11 cellular contexts compared by ENCODE assay signal in the genomic region with DNA sequence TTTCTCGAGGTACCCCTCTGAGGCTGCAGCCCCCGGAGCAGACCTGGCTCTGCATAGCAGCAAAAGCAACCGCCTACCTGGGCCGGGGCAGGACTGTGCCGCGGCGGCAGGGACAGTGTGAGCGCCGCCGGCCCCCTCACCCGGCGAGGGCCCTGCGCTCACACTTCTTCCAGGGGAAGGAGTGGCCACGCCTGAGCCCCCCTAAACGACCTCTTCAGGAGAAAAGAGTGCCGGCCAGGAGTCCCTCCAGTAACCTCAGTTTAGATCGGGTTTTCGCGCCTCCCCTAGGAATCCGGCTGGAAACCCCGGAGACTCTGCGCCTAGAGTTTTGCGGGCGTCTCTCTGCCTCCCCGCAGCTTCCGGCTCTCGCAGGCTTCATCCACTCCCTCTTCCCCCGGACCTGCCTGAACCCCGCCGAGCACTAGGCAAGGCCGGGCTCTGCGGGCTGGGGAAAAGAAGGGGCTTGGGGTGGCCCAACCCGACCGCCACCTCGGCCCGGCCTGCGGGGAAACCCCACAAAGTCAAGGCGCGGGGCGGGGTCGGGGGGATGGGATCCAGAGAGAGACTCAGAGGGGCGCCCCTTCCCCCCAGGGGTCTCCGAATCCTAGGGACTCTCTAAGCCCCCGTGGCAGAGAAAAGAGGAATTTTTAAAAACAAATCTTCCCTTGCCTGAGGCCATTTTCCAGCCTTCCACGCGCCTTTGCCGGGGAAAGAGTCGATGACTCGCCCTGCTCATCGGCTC. TPM values are rescaled to one million over a fixed set of nuclear protein-coding genes. Genes with fewer than 3 reads are reported as not detected.
DNase-seq lines count a peak whose midpoint lies in the region; ATAC-seq lines count a peak whose summit lies in the region.
"Had no signal": no experiment of that assay in that cellular context is flagged by ENCODE, and none has a peak within 500 bp of the region (broad histone marks: within the 10 kb centered on the region; RNA-seq: fewer than 3 reads in every experiment).

No MANE protein-coding gene starts in this region.

- H3K9me3 ChIP-seq in neuron (ENCODE audit: low read length) (no peaks in the 10 kb centered on the region), Karpas-422 (ENCODE audit: low read length) (no peaks in the 10 kb centered on the region)
- H3K9me3 ChIP-seq: ovary had no signal

- H3K27ac ChIP-seq in Karpas-422 (ENCODE audit: low read length), result no peak overlapping the region
- H3K27ac ChIP-seq: ovary, SK-N-MC had no signal

- no peaks in the 10 kb centered on the region for H3K9me2 ChIP-seq in Karpas-422 (replicated peaks; ENCODE audit: insufficient read depth, low read length)

- H3K4me1 ChIP-seq in neuron (ENCODE audit: insufficient read depth, low read length) (peaks cover 23% of the 10 kb centered on the region), Karpas-422 (ENCODE audit: low read length) (peaks cover 26% of the 10 kb centered on the region)

- no peaks in the 10 kb centered on the region for H3K36me3 Mint-ChIP-seq in dendritic cell treated with granulocyte-macrophage colony-stimulating factor and Interleukin-4, amounts not matched to agents 40 ng/mL and 50 ng/mL, for 4 days (ENCODE audit: low read depth)

- DNase-seq in COLO668 (lab: John Stamatoyannopoulos, UW; ENCODE audit: unreplicated experiment), result peak; percentile 26
- DNase-seq in H7, result peak; percentile 77
- DNase-seq in Karpas-422, result no peak
- no peak for DNase-seq in posterior cingulate gyrus
- DNase-seq: hippocampal formation, ovary had no signal

- H3K27ac Mint-ChIP-seq in dendritic cell treated with granulocyte-macrophage colony-stimulating factor and Interleukin-4, amounts not matched to agents 40 ng/mL and 50 ng/mL, for 4 days, result no peak overlapping the region

- H3K79me2 ChIP-seq in Karpas-422 (ENCODE audit: low read length), result no peaks in the 10 kb centered on the region

- H3K27me3 ChIP-seq in H7 (ENCODE audit: control insufficient read depth, insufficient read depth, low read length) (peaks cover 66% of the 10 kb centered on the region), neuron (ENCODE audit: insufficient read depth, low read length) (peaks cover 83% of the 10 kb centered on the region), Karpas-422 (ENCODE audit: low read length) (no peaks in the 10 kb centered on the region)

- H2AFZ ChIP-seq in neuron (ENCODE audit: low read depth, low read length) (peak overlapping the region; percentile 48), Karpas-422 (ENCODE audit: low read length) (no peak overlapping the region)

- H3K4me1 Mint-ChIP-seq in dendritic cell treated with granulocyte-macrophage colony-stimulating factor and Interleukin-4, amounts not matched to agents 40 ng/mL and 50 ng/mL, for 4 days (ENCODE audit: low read depth), result peaks cover 43% of the 10 kb centered on the region

- H3K9me3 Mint-ChIP-seq in dendritic cell treated with granulocyte-macrophage colony-stimulating factor and Interleukin-4, amounts not matched to agents 40 ng/mL and 50 ng/mL, for 4 days, result no peaks in the 10 kb centered on the region

- H3K27me3 Mint-ChIP-seq in dendritic cell treated with granulocyte-macrophage colony-stimulating factor and Interleukin-4, amounts not matched to agents 40 ng/mL and 50 ng/mL, for 4 days, result peaks cover 92% of the 10 kb centered on the region

- no peaks in the 10 kb centered on the region for H3K36me3 ChIP-seq in H7 (replicated peaks; ENCODE audit: control insufficient read depth, insufficient read depth, low read length)
- H3K36me3 ChIP-seq in neuron (ENCODE audit: insufficient read depth, low read length), result no peaks in the 10 kb centered on the region
- H3K36me3 ChIP-seq in Karpas-422 (ENCODE audit: insufficient read depth, low read length), result no peaks in the 10 kb centered on the region
- H3K36me3 ChIP-seq: ovary had no signal

- H4K20me1 ChIP-seq in Karpas-422 (ENCODE audit: insufficient read depth, low read depth, low read length), result no peaks in the 10 kb centered on the region

- no peak for ATAC-seq in HG03460 (IDR thresholded peaks at IDR 0.05; ENCODE audit: unreplicated experiment)
- ATAC-seq: HCT116 had no signal

- no peak overlapping the region for H3K4me2 ChIP-seq in Karpas-422 (ENCODE audit: low read depth, low read length, poor library complexity, severe bottlenecking)

- H3K9ac ChIP-seq in Karpas-422 (ENCODE audit: low read length), result no peak overlapping the region

- intact Hi-C loops in dendritic cell treated with granulocyte-macrophage colony-stimulating factor and Interleukin-4, amounts not matched to agents 40 ng/mL and 50 ng/mL, for 4 days (cut with micrococcal nuclease), result no loop called here
- intact Hi-C loops in posterior cingulate gyrus (cut with DNase I), result no loop called here

- H3K4me3 ChIP-seq in H7 (ENCODE audit: insufficient read depth, low read depth, low read length) (peak overlapping the region; percentile 54), neuron (ENCODE audit: low read length) (no peak overlapping the region), Karpas-422 (ENCODE audit: low read length) (no peak overlapping the region)
- H3K4me3 ChIP-seq: ovary, SK-N-MC had no signal

- peak overlapping the region; percentile 49 for H3K4me3 Mint-ChIP-seq in dendritic cell treated with granulocyte-macrophage colony-stimulating factor and Interleukin-4, amounts not matched to agents 40 ng/mL and 50 ng/mL, for 4 days

RNA-seq across cellular contexts. Expression of a gene that starts 0.6 kb away (rescaled TPM):
- 3.7 and 5.4 TPM in 2 replicates for total RNA-seq in H7 (2014; rRNA removed; shearing (Covaris generic))
- 0.14 TPM in 1 of 2 replicates, not detected in the other for total RNA-seq in Karpas-422 (2014; rRNA removed; shearing (Covaris generic); ENCODE audit: low replicate concordance)

RNA-seq across cellular contexts. Expression of a gene that starts 20.3 kb away (rescaled TPM):
- total RNA-seq in H7 (2014; rRNA removed; shearing (Covaris generic)), result 18.0 and 39.6 TPM in 2 replicates
- 22.1 and 23.0 TPM in 2 replicates for total RNA-seq in Karpas-422 (2014; rRNA removed; shearing (Covaris generic); ENCODE audit: low replicate concordance)

Comparison
In these comparisons a context has a peak if more than half of its experiments do, and no peak if none do; other contexts are left out.
1. DNase-seq: peak in COLO668 (single experiment) and H7 (single experiment); none in Karpas-422 (single experiment) and posterior cingulate gyrus (0 of 10).